14 cellular contexts compared by ENCODE assay signal in the genomic region with DNA sequence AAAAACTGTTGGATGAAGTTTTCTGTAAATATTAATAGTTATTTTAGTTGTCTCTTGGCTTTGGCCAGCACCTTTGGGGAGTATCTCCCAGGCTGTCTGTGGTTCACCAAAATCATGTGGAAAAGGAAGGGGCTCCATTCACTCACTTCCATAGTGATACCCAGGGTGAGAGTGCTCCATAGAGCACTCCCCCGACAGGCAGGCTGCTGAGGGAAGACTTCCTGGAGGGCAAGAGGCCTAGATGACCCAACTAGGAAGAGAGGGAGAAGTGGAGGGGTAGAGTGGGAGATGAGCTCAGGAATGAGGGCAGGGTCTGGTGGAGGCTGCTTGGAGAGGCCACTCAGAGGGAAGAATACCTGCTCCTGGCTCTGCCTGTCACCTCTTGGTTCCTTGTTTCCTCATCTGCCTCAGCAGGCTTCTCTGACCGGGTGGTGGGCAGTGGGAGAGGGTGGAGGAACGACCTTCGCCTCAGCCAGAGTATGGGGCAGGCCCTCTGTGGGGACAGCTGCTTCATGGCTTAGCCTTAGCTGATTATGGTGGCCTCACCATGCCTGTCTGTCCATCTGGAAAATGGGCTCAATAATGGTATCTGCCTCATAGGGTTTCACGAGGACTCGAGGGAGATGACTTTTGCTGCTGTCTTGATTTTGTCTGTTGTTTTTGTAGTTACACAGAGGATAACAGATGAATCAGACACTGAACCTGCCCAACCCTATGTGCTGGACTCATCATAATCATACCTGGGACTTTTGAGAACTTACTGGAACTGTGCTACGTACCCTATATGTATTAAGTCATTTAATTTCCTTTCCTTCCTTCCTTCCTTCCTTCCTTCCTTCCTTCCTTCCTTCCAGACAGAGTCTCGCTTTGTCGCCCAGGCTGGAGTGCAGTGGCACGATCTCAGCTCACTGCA.
"Had no signal": no experiment of that assay in that cellular context is flagged by ENCODE, and none has a peak within 500 bp of the region (broad histone marks: within the 10 kb centered on the region; RNA-seq: fewer than 3 reads in every experiment).

No MANE protein-coding gene starts in this region.

- H3K27ac ChIP-seq: ovary, transverse colon had no signal

- H3K4me1 Mint-ChIP-seq: activated naive CD4-positive, alpha-beta T cell treated with anti-CD3 and anti-CD28 coated beads, Interleukin-2, amount 50 U/mL, for 24 hours had no signal

- H3K27me3 Mint-ChIP-seq: activated naive CD4-positive, alpha-beta T cell treated with anti-CD3 and anti-CD28 coated beads, Interleukin-2, amount 50 U/mL, for 24 hours; dendritic cell treated with granulocyte-macrophage colony-stimulating factor and Interleukin-4, amounts not matched to agents 40 ng/mL and 50 ng/mL, for 4 days; effector memory CD8-positive, alpha-beta T cell had no signal

- H3K4me3 ChIP-seq: ovary, transverse colon had no signal

- H3K36me3 Mint-ChIP-seq: activated naive CD4-positive, alpha-beta T cell treated with anti-CD3 and anti-CD28 coated beads, Interleukin-2, amount 50 U/mL, for 24 hours had no signal

- H3K4me3 Mint-ChIP-seq: activated naive CD4-positive, alpha-beta T cell treated with anti-CD3 and anti-CD28 coated beads, Interleukin-2, amount 50 U/mL, for 24 hours; dendritic cell treated with granulocyte-macrophage colony-stimulating factor and Interleukin-4, amounts not matched to agents 40 ng/mL and 50 ng/mL, for 4 days; effector memory CD8-positive, alpha-beta T cell; nephron progenitor cell had no signal

- DNase-seq: activated effector memory CD4-positive, alpha-beta T cell treated with Interleukin-2 at 50 U/mL for 16 hours; activated T-cell treated with anti-CD3 and anti-CD28 coated beads, Interleukin-2, amount 50 U/mL, for 1 hour; effector memory CD8-positive, alpha-beta T cell; erythroblast; foreskin fibroblast; mesenchymal stem cell; nephron progenitor cell; ovary; stimulated activated CD4-positive, alpha-beta T cell treated with anti-CD3 and anti-CD28 coated beads, Interleukin-15, amount 100 ng/mL, for 24 hours; stimulated activated CD4-positive, alpha-beta T cell treated with anti-CD3 and anti-CD28 coated beads, Interleukin-4, amount 100 ng/mL, for 4 hours; T-helper 2 cell had no signal

- H3K27me3 ChIP-seq: ovary, transverse colon had no signal

- H3K36me3 ChIP-seq: ovary, transverse colon had no signal

- H3K9me3 Mint-ChIP-seq: activated naive CD4-positive, alpha-beta T cell treated with anti-CD3 and anti-CD28 coated beads, Interleukin-2, amount 50 U/mL, for 24 hours; dendritic cell treated with granulocyte-macrophage colony-stimulating factor and Interleukin-4, amounts not matched to agents 40 ng/mL and 50 ng/mL, for 4 days; effector memory CD8-positive, alpha-beta T cell had no signal

- H3K4me1 ChIP-seq: transverse colon had no signal

- H3K9me3 ChIP-seq: ovary, transverse colon had no signal

- H3K27ac Mint-ChIP-seq: activated naive CD4-positive, alpha-beta T cell treated with anti-CD3 and anti-CD28 coated beads, Interleukin-2, amount 50 U/mL, for 24 hours; dendritic cell treated with granulocyte-macrophage colony-stimulating factor and Interleukin-4, amounts not matched to agents 40 ng/mL and 50 ng/mL, for 4 days; nephron progenitor cell had no signal
